In the genomic region with DNA sequence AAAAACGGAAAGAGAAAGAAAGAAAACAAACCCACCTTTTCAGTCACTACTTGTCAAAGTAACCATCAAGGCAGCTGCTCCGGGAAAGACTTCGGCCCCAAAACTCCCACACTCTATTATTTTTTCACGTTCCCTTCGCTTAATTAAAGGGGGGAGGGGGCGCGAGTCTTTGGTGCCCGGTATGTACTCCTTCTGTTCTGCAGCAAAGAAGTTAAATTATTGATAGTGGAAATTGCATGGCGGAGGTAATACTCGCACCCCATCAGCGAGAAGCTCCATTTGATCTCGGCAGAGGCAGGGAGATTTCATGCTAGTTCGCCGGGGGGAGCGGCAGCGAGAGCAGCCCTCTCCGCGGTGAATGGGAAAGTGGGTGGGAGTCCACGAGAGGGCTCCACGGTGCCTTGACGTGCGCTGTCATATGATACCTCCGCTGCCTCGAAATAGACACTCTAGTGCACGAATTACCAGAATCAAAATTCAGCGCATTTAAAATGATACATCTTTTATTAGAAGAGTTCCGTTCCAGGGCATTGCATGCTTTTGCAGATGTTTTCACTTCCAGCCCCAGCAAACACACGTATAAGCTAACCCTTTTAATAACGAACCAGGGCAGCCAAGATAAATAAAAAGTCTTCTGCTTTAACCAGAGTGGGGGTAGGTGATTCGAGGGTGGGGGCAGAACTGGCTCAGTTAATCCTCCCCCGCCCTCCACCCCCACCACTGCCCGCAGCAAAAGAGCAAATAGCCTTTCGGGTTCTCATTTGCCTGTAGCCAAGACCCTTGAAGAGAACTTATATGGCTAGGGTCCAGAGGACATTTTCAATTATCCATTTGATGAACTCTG, we compare ENCODE assay signal across 1 cellular context.
TF ChIP-seq lines count a peak whose summit lies in the region.

No MANE protein-coding gene starts in this region.

TF ChIP-seq in HCT116, 20 proteins besides CTCF, POLR2A, EP300 and RAD21 (continued from another document):
- TF ChIP-seq, protein P1, sequence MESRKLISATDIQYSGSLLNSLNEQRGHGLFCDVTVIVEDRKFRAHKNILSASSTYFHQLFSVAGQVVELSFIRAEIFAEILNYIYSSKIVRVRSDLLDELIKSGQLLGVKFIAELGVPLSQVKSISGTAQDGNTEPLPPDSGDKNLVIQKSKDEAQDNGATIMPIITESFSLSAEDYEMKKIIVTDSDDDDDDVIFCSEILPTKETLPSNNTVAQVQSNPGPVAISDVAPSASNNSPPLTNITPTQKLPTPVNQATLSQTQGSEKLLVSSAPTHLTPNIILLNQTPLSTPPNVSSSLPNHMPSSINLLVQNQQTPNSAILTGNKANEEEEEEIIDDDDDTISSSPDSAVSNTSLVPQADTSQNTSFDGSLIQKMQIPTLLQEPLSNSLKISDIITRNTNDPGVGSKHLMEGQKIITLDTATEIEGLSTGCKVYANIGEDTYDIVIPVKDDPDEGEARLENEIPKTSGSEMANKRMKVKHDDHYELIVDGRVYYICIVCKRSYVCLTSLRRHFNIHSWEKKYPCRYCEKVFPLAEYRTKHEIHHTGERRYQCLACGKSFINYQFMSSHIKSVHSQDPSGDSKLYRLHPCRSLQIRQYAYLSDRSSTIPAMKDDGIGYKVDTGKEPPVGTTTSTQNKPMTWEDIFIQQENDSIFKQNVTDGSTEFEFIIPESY (IDR thresholded peaks at IDR 0.05; ENCODE audit: extremely low read depth, insufficient replicate concordance, low read length) = no peak
